Comparison of ENCODE assay signal across 8 cellular contexts in genomic region chr3:148991219-148992026, GRCh38. TPM values are rescaled to one million over a fixed set of nuclear protein-coding genes. Genes with fewer than 3 reads are reported as not detected.
A peak's percentile ranks its signal among the peaks of the same experiment; 100 is the strongest.
DNase-seq lines count a peak whose midpoint lies in the region; ATAC-seq and TF ChIP-seq lines count a peak whose summit lies in the region.

TSS of gene GYG1 (plus strand) at chr3:148991540. CDS start at chr3:148991641, 101 bp downstream.

- no peaks in the 10 kb centered on the region for H3K9me2 ChIP-seq in OCI-LY1 (ENCODE audit: low read depth, low read length)

- H3K36me3 Mint-ChIP-seq in CD8-positive, alpha-beta T cell = peaks cover 32% of the 10 kb centered on the region

- DNase-seq in CD8-positive, alpha-beta T cell = peak; percentile 59 to 90 (median 76)
- peak; percentile 85 for DNase-seq in activated CD8-positive, alpha-beta memory T cell treated with anti-CD3 and anti-CD28 coated beads, Interleukin-2, amount 50 U/mL, for 48 hours
- DNase-seq in epidermal melanocyte (ENCODE audit: insufficient read length, low spot score) (peak; percentile 83), middle frontal gyrus (ENCODE audit: extremely low spot score, low spot score) (peak; percentile 65)
- DNase-seq in stimulated activated CD8-positive, alpha-beta memory T cell treated with anti-CD3 and anti-CD28 coated beads, Interleukin-4, amount 100 ng/mL, for 1 hour (ENCODE audit: low read depth in 2 of 2, low spot score in 1 of 2) = peak; percentile 51 to 64

- peak within 1 kb of the TSS; percentile 69 for H3K27ac ChIP-seq in CD8-positive, alpha-beta T cell (ENCODE audit: low read depth, low read length)
- H3K27ac ChIP-seq in OCI-LY1 (ENCODE audit: low read depth, low read length, poor library complexity, severe bottlenecking) = peak within 1 kb of the TSS; percentile 2

- H3K27me3 ChIP-seq in CD8-positive, alpha-beta T cell (ENCODE audit: insufficient read depth, low read length) = no peaks in the 10 kb centered on the region
- H3K27me3 ChIP-seq in OCI-LY1 (ENCODE audit: insufficient read depth, low read length) = no peaks in the 10 kb centered on the region

- no peaks in the 10 kb centered on the region for H3F3A ChIP-seq in OCI-LY1 (ENCODE audit: insufficient read depth, low read length)

- no peaks in the 10 kb centered on the region for H3K36me3 ChIP-seq in CD8-positive, alpha-beta T cell (ENCODE audit: insufficient read depth, low read length)
- peaks cover 25% of the 10 kb centered on the region for H3K36me3 ChIP-seq in OCI-LY1 (ENCODE audit: insufficient read depth, low read length)

- H3K27me3 Mint-ChIP-seq in CD8-positive, alpha-beta T cell (ENCODE audit: low read depth) = no peaks in the 10 kb centered on the region

- H3K9me3 ChIP-seq in CD8-positive, alpha-beta T cell (ENCODE audit: low read length) = no peaks in the 10 kb centered on the region
- no peaks in the 10 kb centered on the region for H3K9me3 ChIP-seq in OCI-LY1 (ENCODE audit: low read length)

- CTCF ChIA-PET in CD8-positive, alpha-beta T cell (lab: Charles Lee) = interaction anchor here (0.7 to 2.0 kb wide), 3 partner anchors 96 to 282 kb away, joined by 3 to 4 read pairs (median 3); no protein-coding TSS in a partner anchor

- H4K20me1 ChIP-seq in OCI-LY1 (ENCODE audit: insufficient read depth, low read length) = no peaks in the 10 kb centered on the region

- H3K4me1 ChIP-seq in CD8-positive, alpha-beta T cell (ENCODE audit: insufficient read depth, low read length) = peaks cover 18% of the 10 kb centered on the region
- H3K4me1 ChIP-seq in OCI-LY1 (ENCODE audit: insufficient read depth, low read length, severe bottlenecking) = peaks cover 24% of the 10 kb centered on the region

- H3K4me3 Mint-ChIP-seq in CD8-positive, alpha-beta T cell = peak within 1 kb of the TSS; percentile 80

- H3K9ac ChIP-seq in OCI-LY1 (ENCODE audit: low read length) = peak within 1 kb of the TSS; percentile 72

- intact Hi-C loops in CD8-positive, alpha-beta T cell (cut with DNase I, micrococcal nuclease) = loop anchor here (1.0 to 10.0 kb wide), 8 partner anchors 52 to 1773 kb away; partner anchors contain the start of genes RNF13 (in 2 of the 2), EIF2A (in 1 of the 2), HLTF (in 1 of the 2) and HPS3 (in 1 of the 2)

- peak within 1 kb of the TSS; percentile 71 for H3K4me2 ChIP-seq in OCI-LY1 (ENCODE audit: low read length)

- TF ChIP-seq CTCF in CD8-positive, alpha-beta T cell (IDR thresholded peaks at IDR 0.05) = peak; percentile 45
- peak; percentile 76 for TF ChIP-seq CTCF in OCI-LY1 (IDR thresholded peaks at IDR 0.05; ENCODE audit: low read length)

- 0 out of 2 replicates have a peak within 1 kb of the TSS, but pooled peaks have one; percentile 0 for H2AFZ ChIP-seq in OCI-LY1 (ENCODE audit: low read length)

- H3K27ac Mint-ChIP-seq in CD8-positive, alpha-beta T cell = peak within 1 kb of the TSS; percentile 84

- peak; percentile 81 for ATAC-seq in CD8-positive, alpha-beta T cell
- peak; percentile 85 for ATAC-seq in GM19372 (IDR thresholded peaks at IDR 0.05; ENCODE audit: low read depth, unreplicated experiment)
- ATAC-seq in HG03521 (IDR thresholded peaks at IDR 0.05; ENCODE audit: unreplicated experiment) = peak; percentile 90

- no peaks in the 10 kb centered on the region for H3K9me3 Mint-ChIP-seq in CD8-positive, alpha-beta T cell

- no peaks in the 10 kb centered on the region for H3K79me2 ChIP-seq in OCI-LY1 (ENCODE audit: insufficient read depth, low read length)

- peaks cover 35% of the 10 kb centered on the region for H3K4me1 Mint-ChIP-seq in CD8-positive, alpha-beta T cell (ENCODE audit: low read depth)

- H3K4me3 ChIP-seq in CD8-positive, alpha-beta T cell (ENCODE audit: low read depth, low read length) = peak within 1 kb of the TSS; percentile 46
- H3K4me3 ChIP-seq in OCI-LY1 (ENCODE audit: low read depth, low read length, poor library complexity, severe bottlenecking) = peak within 1 kb of the TSS; percentile 73

- POLR2A ChIA-PET in CD8-positive, alpha-beta T cell (lab: Charles Lee) = interaction anchor here (0.6 to 3.8 kb wide), 9 partner anchors 9 to 761 kb away, joined by 3 to 16 read pairs (median 3); partner anchors contain the start of genes COMMD2, HLTF and HPS3

RNA-seq across cellular contexts. Expression of gene GYG1, which starts in this region (rescaled TPM):
- 10 to 100 TPM; 29.4 to 35.2 TPM for total RNA-seq in CD8-positive, alpha-beta T cell

Comparison
In these comparisons a context has a peak if more than half of its experiments do, and no peak if none do; other contexts are left out.
1. Peak in every context shown above with its lines: DNase-seq, ATAC-seq, H3K4me3 ChIP-seq and H3K27ac ChIP-seq.